25 cellular contexts compared by ENCODE assay signal in genomic region chr22:17802411-17802810, GRCh38.
"Had no signal": no experiment of that assay in that cellular context is flagged by ENCODE, and none has a peak within 500 bp of the region (broad histone marks: within the 10 kb centered on the region; RNA-seq: fewer than 3 reads in every experiment).

No MANE protein-coding gene starts in this region.

- H3K4me1 ChIP-seq: gastroesophageal sphincter, suprapubic skin, tibial artery had no signal

- H3K9me3 Mint-ChIP-seq: activated T-cell treated with anti-CD3 and anti-CD28 coated beads, Interleukin-2, amount 50 U/mL, for 72 hours; effector memory CD8-positive, alpha-beta T cell; naive thymus-derived CD8-positive, alpha-beta T cell; T-helper 1 cell treated with Interleukin-12 subunit alpha and Interleukin-12 subunit beta and Interleukin-4 antibody, amounts not matched to agents 30 μg/mL and 1 μg/mL, for 36 hours had no signal

- H3K27ac Mint-ChIP-seq: activated naive CD8-positive, alpha-beta T cell; activated T-cell treated with anti-CD3 and anti-CD28 coated beads, Interleukin-2, amount 50 U/mL, for 72 hours; effector memory CD8-positive, alpha-beta T cell; T-helper 1 cell treated with Interleukin-12 subunit alpha and Interleukin-12 subunit beta and Interleukin-4 antibody, amounts not matched to agents 30 μg/mL and 1 μg/mL, for 36 hours had no signal

- H3K27me3 ChIP-seq: gastroesophageal sphincter, right lobe of liver, stomach, suprapubic skin, tibial artery, upper lobe of right lung had no signal

- H3K9me3 ChIP-seq: gastroesophageal sphincter, right lobe of liver, stomach, suprapubic skin, tibial artery, upper lobe of right lung had no signal

- H3K27ac ChIP-seq: coronary artery, gastroesophageal sphincter, right lobe of liver, skin epidermis, stomach, suprapubic skin, tibial artery, upper lobe of right lung had no signal

- H3K4me3 ChIP-seq: coronary artery, gastroesophageal sphincter, right lobe of liver, skin epidermis, stomach, suprapubic skin, tibial artery, upper lobe of right lung had no signal

- H3K4me3 Mint-ChIP-seq: activated naive CD8-positive, alpha-beta T cell; activated T-cell treated with anti-CD3 and anti-CD28 coated beads, Interleukin-2, amount 50 U/mL, for 72 hours; effector memory CD8-positive, alpha-beta T cell; naive thymus-derived CD8-positive, alpha-beta T cell; T-helper 1 cell treated with Interleukin-12 subunit alpha and Interleukin-12 subunit beta and Interleukin-4 antibody, amounts not matched to agents 30 μg/mL and 1 μg/mL, for 36 hours had no signal

- ATAC-seq: activated T-cell treated with anti-CD3 and anti-CD28 coated beads, Interleukin-2, amount 50 U/mL, for 72 hours; effector memory CD8-positive, alpha-beta T cell; gastroesophageal sphincter; left cardiac atrium; naive thymus-derived CD8-positive, alpha-beta T cell; right lobe of liver; upper lobe of right lung had no signal

- DNase-seq: activated CD4-positive, alpha-beta T cell treated with anti-CD3 and anti-CD28 coated beads for 1 hour; activated naive CD4-positive, alpha-beta T cell treated with Interleukin-2 at 50 U/mL for 16 hours; activated T-cell treated with anti-CD3 and anti-CD28 coated beads for 4 hours; activated T-cell treated with anti-CD3 and anti-CD28 coated beads, Interleukin-2, amount 50 U/mL, for 72 hours; anterior cingulate cortex; effector memory CD8-positive, alpha-beta T cell; head of caudate nucleus; hippocampal formation; left cardiac atrium; midbrain; naive thymus-derived CD8-positive, alpha-beta T cell; right lobe of liver; stimulated activated CD4-positive, alpha-beta T cell treated with anti-CD3 and anti-CD28 coated beads, Interleukin-12 subunit alpha, Interleukin-12 subunit beta, amount 100 ng/mL, for 4 hours; stimulated activated CD4-positive, alpha-beta T cell treated with anti-CD3 and anti-CD28 coated beads, Interleukin-4, amount 100 ng/mL, for 1 hour; stomach; SW 1271; T1000; tibial artery; upper lobe of right lung had no signal

- H3K27me3 Mint-ChIP-seq: activated naive CD8-positive, alpha-beta T cell; effector memory CD8-positive, alpha-beta T cell; naive thymus-derived CD8-positive, alpha-beta T cell had no signal
